Comparison of ENCODE assay signal across 30 cellular contexts in genomic region chr5:169273881-169274280, GRCh38. TPM values are rescaled to one million over a fixed set of nuclear protein-coding genes. Genes with fewer than 3 reads are reported as not detected.
"Had no signal": no experiment of that assay in that cellular context is flagged by ENCODE, and none has a peak within 500 bp of the region (broad histone marks: within the 10 kb centered on the region; RNA-seq: fewer than 3 reads in every experiment).

No MANE protein-coding gene starts in this region.

- H3K9me3 ChIP-seq: MG63 had no signal

- H3K27me3 ChIP-seq: MG63 had no signal

- H3K27ac ChIP-seq: KMS-11 had no signal

- H3K36me3 ChIP-seq: MG63 had no signal

- H3K9ac ChIP-seq: KMS-11 had no signal

- H3K4me2 ChIP-seq: KMS-11 had no signal

- DNase-seq: Karpas-422, Kasumi-1, KG1, MG63, MM.1S, MV-4-11, NCI-H1048, NCI-H1105, NCI-H1105 treated with DMSO at 0.1 percent for 48 hours, NCI-H1417 treated with DMSO at 0.1 percent for 48 hours, NCI-H1436, NCI-H1436 treated with DMSO at 0.1 percent for 48 hours, NCI-H146, NCI-H1694, NCI-H1694 treated with DMSO at 0.1 percent for 48 hours, NCI-H187, NCI-H1930, NCI-H2081, NCI-H2081 treated with DMSO at 0.1 percent for 48 hours, NCI-H2107, NCI-H2171, NCI-H2171 treated with DMSO at 0.1 percent for 48 hours, NCI-H2227 treated with DMSO at 0.1 percent for 48 hours, NCI-H226, NCI-H446, NCI-H446 treated with DMSO at 0.1 percent for 48 hours, NCI-H510A, NCI-H510A treated with DMSO at 0.1 percent for 48 hours had no signal

- H3K4me3 ChIP-seq: MG63 had no signal

RNA-seq across cellular contexts. Expression of gene SLIT3, which starts 27.1 kb away (rescaled TPM):
- total RNA-seq: NCI-H460 had no signal
